ENCODE assay signal across 23 cellular contexts in the genomic region with DNA sequence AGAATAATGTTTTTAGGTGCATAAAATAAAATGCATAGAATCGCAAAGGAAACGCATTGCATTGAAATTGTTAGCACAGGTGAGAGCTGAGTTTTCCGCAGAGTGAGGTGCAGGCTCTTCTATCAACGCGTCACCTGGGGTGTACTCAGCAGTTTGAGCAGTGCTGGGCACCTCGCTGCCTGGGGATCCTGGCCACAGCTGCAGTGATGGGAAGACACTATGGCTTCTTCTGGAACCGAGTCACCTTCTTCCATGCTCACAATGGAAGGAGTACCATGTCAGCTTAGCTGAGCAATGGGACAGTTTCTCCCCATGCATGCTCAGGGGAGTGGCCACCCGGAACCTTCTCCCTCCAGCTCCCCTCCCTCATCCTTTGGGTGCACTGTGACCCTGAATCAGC.
DNase-seq lines count a peak whose midpoint lies in the region; FAIRE-seq and TF ChIP-seq lines count a peak whose summit lies in the region.
"Had no signal": no experiment of that assay in that cellular context is flagged by ENCODE, and none has a peak within 500 bp of the region (broad histone marks: within the 10 kb centered on the region; RNA-seq: fewer than 3 reads in every experiment).

No MANE protein-coding gene starts in this region.

- no peaks in the 10 kb centered on the region for H3K36me3 Mint-ChIP-seq in activated naive CD4-positive, alpha-beta T cell treated with anti-CD3 and anti-CD28 coated beads, Interleukin-2, amount 10 ng/mL, durations not matched to agents 7 days and 5 days
- H3K36me3 Mint-ChIP-seq in activated naive CD4-positive, alpha-beta T cell treated with anti-CD3 and anti-CD28 coated beads for 36 hours (ENCODE audit: low read depth) = no peaks in the 10 kb centered on the region
- H3K36me3 Mint-ChIP-seq in immature natural killer cell = no peaks in the 10 kb centered on the region
- peaks cover 12% of the 10 kb centered on the region for H3K36me3 Mint-ChIP-seq in Caco-2 (ENCODE audit: insufficient read depth, unreplicated experiment)
- H3K36me3 Mint-ChIP-seq: T-cell had no signal

- no peak overlapping the region for H3K4me3 Mint-ChIP-seq in activated naive CD4-positive, alpha-beta T cell treated with anti-CD3 and anti-CD28 coated beads, Interleukin-2, amount 10 ng/mL, durations not matched to agents 7 days and 5 days
- no peak overlapping the region for H3K4me3 Mint-ChIP-seq in activated naive CD4-positive, alpha-beta T cell treated with anti-CD3 and anti-CD28 coated beads for 36 hours
- H3K4me3 Mint-ChIP-seq in immature natural killer cell (no peak overlapping the region), Caco-2 (ENCODE audit: unreplicated experiment) (no peak overlapping the region)
- H3K4me3 Mint-ChIP-seq: B cell, T-cell had no signal

- FAIRE-seq in bronchial epithelial cell (lab: Jason Lieb, UNC) = peak; percentile 83
- FAIRE-seq: A549, HepG2 had no signal

- CTCF ChIA-PET in activated naive CD4-positive, alpha-beta T cell treated with anti-CD3 and anti-CD28 coated beads, Interleukin-2, amount 10 ng/mL, durations not matched to agents 7 days and 5 days (lab: Charles Lee) = no interaction called here
- CTCF ChIA-PET in activated naive CD4-positive, alpha-beta T cell treated with anti-CD3 and anti-CD28 coated beads for 36 hours (lab: Charles Lee) = interaction anchor here (1.5 kb wide), 1 partner anchor 8 kb away, joined by 3 read pairs; no protein-coding TSS in a partner anchor
- CTCF ChIA-PET in Caco-2 (lab: Charles Lee) = interaction anchor here (0.6 kb wide), 1 partner anchor 387 kb away, joined by 6 read pairs; no protein-coding TSS in a partner anchor

- intact Hi-C loops in activated naive CD4-positive, alpha-beta T cell treated with anti-CD3 and anti-CD28 coated beads for 36 hours (cut with micrococcal nuclease) = no loop called here
- intact Hi-C loops in testis (cut with DNase I; ENCODE audit: low total_unique reads) = no loop called here
- intact Hi-C loops in Caco-2 (cut with micrococcal nuclease; ENCODE audit: unreplicated experiment) = no loop called here

- H3K9me3 ChIP-seq in testis (no peaks in the 10 kb centered on the region), Caco-2 (no peaks in the 10 kb centered on the region)
- H3K9me3 ChIP-seq: SJCRH30, upper lobe of right lung had no signal

- WGBS in testis, 2 donors = 94 to 95% methylated on average over 6 to 8 of the region's 8 CpGs

- no peak for TF ChIP-seq POLR2A in testis (IDR thresholded peaks at IDR 0.05)

- H3K36me3 ChIP-seq in bronchial epithelial cell (ENCODE audit: control insufficient read depth, insufficient read depth, low read length) (no peaks in the 10 kb centered on the region), testis (ENCODE audit: low read depth, missing control alignments) (no peaks in the 10 kb centered on the region), Caco-2 (ENCODE audit: control insufficient read depth, insufficient read depth, low read length) (no peaks in the 10 kb centered on the region)
- H3K36me3 ChIP-seq: SJCRH30, upper lobe of right lung had no signal

- peak overlapping the region in 1 of 2 donors; percentile 70 for H3K27ac ChIP-seq in testis
- H3K27ac ChIP-seq: A549, HL-60, upper lobe of right lung had no signal

- no peaks in the 10 kb centered on the region for H3K9me3 Mint-ChIP-seq in activated naive CD4-positive, alpha-beta T cell treated with anti-CD3 and anti-CD28 coated beads, Interleukin-2, amount 10 ng/mL, durations not matched to agents 7 days and 5 days
- no peaks in the 10 kb centered on the region for H3K9me3 Mint-ChIP-seq in activated naive CD4-positive, alpha-beta T cell treated with anti-CD3 and anti-CD28 coated beads for 36 hours
- H3K9me3 Mint-ChIP-seq in immature natural killer cell (peaks cover 0 to 2% (median 0%) of the 10 kb centered on the region in 6 donors), Caco-2 (ENCODE audit: unreplicated experiment) (peaks cover 10% of the 10 kb centered on the region)
- H3K9me3 Mint-ChIP-seq: T-cell had no signal

- peaks cover 24% of the 10 kb centered on the region for H3K4me1 ChIP-seq in testis
- H3K4me1 ChIP-seq in Caco-2 = no peaks in the 10 kb centered on the region

- H3K27ac Mint-ChIP-seq in activated naive CD4-positive, alpha-beta T cell treated with anti-CD3 and anti-CD28 coated beads, Interleukin-2, amount 10 ng/mL, durations not matched to agents 7 days and 5 days = no peak overlapping the region
- H3K27ac Mint-ChIP-seq in activated naive CD4-positive, alpha-beta T cell treated with anti-CD3 and anti-CD28 coated beads for 36 hours = no peak overlapping the region
- H3K27ac Mint-ChIP-seq in immature natural killer cell = no peak overlapping the region
- H3K27ac Mint-ChIP-seq in Caco-2 (ENCODE audit: unreplicated experiment) = no peak overlapping the region
- H3K27ac Mint-ChIP-seq: B cell, T-cell had no signal

- H3K27me3 Mint-ChIP-seq in activated naive CD4-positive, alpha-beta T cell treated with anti-CD3 and anti-CD28 coated beads, Interleukin-2, amount 10 ng/mL, durations not matched to agents 7 days and 5 days = peaks cover 30% of the 10 kb centered on the region
- H3K27me3 Mint-ChIP-seq in activated naive CD4-positive, alpha-beta T cell treated with anti-CD3 and anti-CD28 coated beads for 36 hours (ENCODE audit: low read depth) = no peaks in the 10 kb centered on the region
- peaks cover 3 to 6% (median 5%) of the 10 kb centered on the region in 3 donors for H3K27me3 Mint-ChIP-seq in immature natural killer cell (ENCODE audit: low read depth in 3 of 3)
- H3K27me3 Mint-ChIP-seq in Caco-2 (ENCODE audit: insufficient read depth, unreplicated experiment) = peaks cover 3% of the 10 kb centered on the region

- DNase-seq in activated naive CD4-positive, alpha-beta T cell treated with anti-CD3 and anti-CD28 coated beads, Interleukin-2, amount 10 ng/mL, durations not matched to agents 7 days and 5 days = peak; percentile 17
- no peak for DNase-seq in activated naive CD4-positive, alpha-beta T cell treated with anti-CD3 and anti-CD28 coated beads for 36 hours
- DNase-seq in bronchial epithelial cell (ENCODE audit: low read depth) = no peak
- DNase-seq in mesenteric fat pad (ENCODE audit: low spot score) = peak; percentile 82
- DNase-seq in testis = peak; percentile 13
- no peak for DNase-seq in NCI-H1694 (lab: John Stamatoyannopoulos, UW)
- DNase-seq in immature natural killer cell = no peak
- DNase-seq in Caco-2 = no peak
- DNase-seq: activated CD4-positive, alpha-beta T cell treated with anti-CD3 and anti-CD28 coated beads for 1 hour; Calu3; cortex of kidney; GOT3; NCI-H1105 treated with DMSO at 0.1 percent for 48 hours; NK-92 treated with Interleukin-12 subunit alpha and Interleukin-12 subunit beta, amount 100 ng/mL, for 24 hours; nucleus accumbens; stimulated activated CD4-positive, alpha-beta T cell treated with anti-CD3 and anti-CD28 coated beads, Interleukin-15, amount 100 ng/mL, for 24 hours had no signal

- no TSS peak for BruUV-seq in Caco-2 (replicated peaks; lab: Mats Ljungman, UMichigan)

- POLR2A ChIA-PET in Caco-2 (lab: Charles Lee) = no interaction called here

- peaks cover 2% of the 10 kb centered on the region for H3K4me1 Mint-ChIP-seq in activated naive CD4-positive, alpha-beta T cell treated with anti-CD3 and anti-CD28 coated beads, Interleukin-2, amount 10 ng/mL, durations not matched to agents 7 days and 5 days
- peaks cover 2% of the 10 kb centered on the region for H3K4me1 Mint-ChIP-seq in activated naive CD4-positive, alpha-beta T cell treated with anti-CD3 and anti-CD28 coated beads for 36 hours (ENCODE audit: low read depth)
- H3K4me1 Mint-ChIP-seq in immature natural killer cell = peaks cover 0 to 5% of the 10 kb centered on the region in 2 donors
- H3K4me1 Mint-ChIP-seq in Caco-2 (ENCODE audit: low read depth, unreplicated experiment) = peaks cover 6% of the 10 kb centered on the region

- no peak overlapping the region for H3K4me3 ChIP-seq in bronchial epithelial cell (ENCODE audit: low read depth, low read length)
- no peak overlapping the region for H3K4me3 ChIP-seq in testis
- H3K4me3 ChIP-seq in Caco-2 (ENCODE audit: low read depth, low read length) = no peak overlapping the region
- H3K4me3 ChIP-seq: A549, SJCRH30, upper lobe of right lung had no signal

- no peaks in the 10 kb centered on the region for H3K27me3 ChIP-seq in bronchial epithelial cell (ENCODE audit: control insufficient read depth, insufficient read depth, low read length)
- no peaks in the 10 kb centered on the region for H3K27me3 ChIP-seq in testis
- H3K27me3 ChIP-seq in Caco-2 (replicated peaks; ENCODE audit: control insufficient read depth, insufficient read depth, low read length) = no peaks in the 10 kb centered on the region
- H3K27me3 ChIP-seq: SJCRH30, upper lobe of right lung had no signal

- TF ChIP-seq CTCF in bronchial epithelial cell (IDR thresholded peaks at IDR 0.05; ENCODE audit: insufficient read depth, low read length, severe bottlenecking) (no peak), testis (IDR thresholded peaks at IDR 0.05) (no peak), Caco-2 (IDR thresholded peaks at IDR 0.05; ENCODE audit: insufficient read depth in 1 of 2, low read depth in 1 of 2, low read length in 1 of 2, severe bottlenecking in 1 of 2, unreplicated experiment in 1 of 2) (no peak)

Comparison
In these comparisons a context has a peak if more than half of its experiments do, and no peak if none do; other contexts are left out.
1. DNase-seq: peak in activated naive CD4-positive, alpha-beta T cell treated with anti-CD3 and anti-CD28 coated beads, Interleukin-2, amount 10 ng/mL, durations not matched to agents 7 days and 5 days (single experiment), mesenteric fat pad (single experiment) and testis (single experiment); none in activated naive CD4-positive, alpha-beta T cell treated with anti-CD3 and anti-CD28 coated beads for 36 hours (single experiment), bronchial epithelial cell (single experiment), NCI-H1694 (single experiment), immature natural killer cell (0 of 3) and Caco-2 (0 of 2).